ENCODE assay signal across 1 cellular context in genomic region chr19:20923077-20923871, GRCh38.
TF ChIP-seq lines count a peak whose summit lies in the region.

TSS of gene ZNF85 (plus strand) at chr19:20923251. CDS start at chr19:20923401, 150 bp downstream.

TF ChIP-seq in GM12878, 131 proteins besides CTCF, POLR2A, EP300 and RAD21 (continued from another document and continues in another):
- TF ChIP-seq, protein P1, sequence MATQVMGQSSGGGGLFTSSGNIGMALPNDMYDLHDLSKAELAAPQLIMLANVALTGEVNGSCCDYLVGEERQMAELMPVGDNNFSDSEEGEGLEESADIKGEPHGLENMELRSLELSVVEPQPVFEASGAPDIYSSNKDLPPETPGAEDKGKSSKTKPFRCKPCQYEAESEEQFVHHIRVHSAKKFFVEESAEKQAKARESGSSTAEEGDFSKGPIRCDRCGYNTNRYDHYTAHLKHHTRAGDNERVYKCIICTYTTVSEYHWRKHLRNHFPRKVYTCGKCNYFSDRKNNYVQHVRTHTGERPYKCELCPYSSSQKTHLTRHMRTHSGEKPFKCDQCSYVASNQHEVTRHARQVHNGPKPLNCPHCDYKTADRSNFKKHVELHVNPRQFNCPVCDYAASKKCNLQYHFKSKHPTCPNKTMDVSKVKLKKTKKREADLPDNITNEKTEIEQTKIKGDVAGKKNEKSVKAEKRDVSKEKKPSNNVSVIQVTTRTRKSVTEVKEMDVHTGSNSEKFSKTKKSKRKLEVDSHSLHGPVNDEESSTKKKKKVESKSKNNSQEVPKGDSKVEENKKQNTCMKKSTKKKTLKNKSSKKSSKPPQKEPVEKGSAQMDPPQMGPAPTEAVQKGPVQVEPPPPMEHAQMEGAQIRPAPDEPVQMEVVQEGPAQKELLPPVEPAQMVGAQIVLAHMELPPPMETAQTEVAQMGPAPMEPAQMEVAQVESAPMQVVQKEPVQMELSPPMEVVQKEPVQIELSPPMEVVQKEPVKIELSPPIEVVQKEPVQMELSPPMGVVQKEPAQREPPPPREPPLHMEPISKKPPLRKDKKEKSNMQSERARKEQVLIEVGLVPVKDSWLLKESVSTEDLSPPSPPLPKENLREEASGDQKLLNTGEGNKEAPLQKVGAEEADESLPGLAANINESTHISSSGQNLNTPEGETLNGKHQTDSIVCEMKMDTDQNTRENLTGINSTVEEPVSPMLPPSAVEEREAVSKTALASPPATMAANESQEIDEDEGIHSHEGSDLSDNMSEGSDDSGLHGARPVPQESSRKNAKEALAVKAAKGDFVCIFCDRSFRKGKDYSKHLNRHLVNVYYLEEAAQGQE (IDR thresholded peaks at IDR 0.05; ENCODE audit: low read depth, low read length), result no peak
- no peak for TF ChIP-seq BHLHE40 (IDR thresholded peaks at IDR 0.05; ENCODE audit: borderline replicate concordance in 1 of 2, low read depth in 2 of 2, low read length in 1 of 2)
- peak; percentile 34; the same call in 1 of the 2 replicates for TF ChIP-seq MLLT1 (IDR thresholded peaks at IDR 0.05)
- TF ChIP-seq CBX5 (IDR thresholded peaks at IDR 0.05; ENCODE audit: low read depth), result 0 out of 2 replicates have a peak, but pooled peaks have one; percentile 21
- no peak for TF ChIP-seq ZSCAN29 (IDR thresholded peaks at IDR 0.05)
- no peak for TF ChIP-seq PAX8 (IDR thresholded peaks at IDR 0.05)
- no peak for TF ChIP-seq KAT2A (conservative IDR thresholded peaks at IDR 0.05; ENCODE audit: control insufficient read depth, low read depth, low read length)
- peak; percentile 97 for TF ChIP-seq PKNOX1 (IDR thresholded peaks at IDR 0.05)
- TF ChIP-seq NR2F1 (conservative IDR thresholded peaks at IDR 0.05), result 0 out of 2 replicates have a peak, but pooled peaks have one; percentile 36
- 0 out of 2 replicates have a peak, but pooled peaks have one; percentile 42 for TF ChIP-seq SMAD5 (IDR thresholded peaks at IDR 0.05; ENCODE audit: low read depth)
- TF ChIP-seq ZNF207 (IDR thresholded peaks at IDR 0.05; ENCODE audit: borderline replicate concordance), result no peak
- no peak for TF ChIP-seq KDM1A (IDR thresholded peaks at IDR 0.05; ENCODE audit: borderline replicate concordance)
- TF ChIP-seq ZBTB11 (CRISPR knock-in tag; IDR thresholded peaks at IDR 0.05), result no peak
- TF ChIP-seq ZNF384 (IDR thresholded peaks at IDR 0.05; ENCODE audit: borderline replicate concordance, low read depth, low read length), result no peak
- no peak for TF ChIP-seq NFXL1 (IDR thresholded peaks at IDR 0.05; ENCODE audit: borderline replicate concordance)
- TF ChIP-seq ASH2L (IDR thresholded peaks at IDR 0.05; ENCODE audit: borderline replicate concordance, low read depth), result no peak
- no peak for TF ChIP-seq CBFB (IDR thresholded peaks at IDR 0.05; ENCODE audit: low read depth)
- TF ChIP-seq RUNX3 (IDR thresholded peaks at IDR 0.05; ENCODE audit: low read length), result no peak; the same call in 1 of the 2 replicates
- TF ChIP-seq MYC (IDR thresholded peaks at IDR 0.05; ENCODE audit: insufficient read depth, insufficient read length, insufficient replicate concordance, low read length, severe bottlenecking), result no peak
- TF ChIP-seq CEBPB (IDR thresholded peaks at IDR 0.05; ENCODE audit: borderline replicate concordance in 1 of 2, low read depth in 2 of 2, low read length in 2 of 2), result no peak
- TF ChIP-seq, protein P2, sequence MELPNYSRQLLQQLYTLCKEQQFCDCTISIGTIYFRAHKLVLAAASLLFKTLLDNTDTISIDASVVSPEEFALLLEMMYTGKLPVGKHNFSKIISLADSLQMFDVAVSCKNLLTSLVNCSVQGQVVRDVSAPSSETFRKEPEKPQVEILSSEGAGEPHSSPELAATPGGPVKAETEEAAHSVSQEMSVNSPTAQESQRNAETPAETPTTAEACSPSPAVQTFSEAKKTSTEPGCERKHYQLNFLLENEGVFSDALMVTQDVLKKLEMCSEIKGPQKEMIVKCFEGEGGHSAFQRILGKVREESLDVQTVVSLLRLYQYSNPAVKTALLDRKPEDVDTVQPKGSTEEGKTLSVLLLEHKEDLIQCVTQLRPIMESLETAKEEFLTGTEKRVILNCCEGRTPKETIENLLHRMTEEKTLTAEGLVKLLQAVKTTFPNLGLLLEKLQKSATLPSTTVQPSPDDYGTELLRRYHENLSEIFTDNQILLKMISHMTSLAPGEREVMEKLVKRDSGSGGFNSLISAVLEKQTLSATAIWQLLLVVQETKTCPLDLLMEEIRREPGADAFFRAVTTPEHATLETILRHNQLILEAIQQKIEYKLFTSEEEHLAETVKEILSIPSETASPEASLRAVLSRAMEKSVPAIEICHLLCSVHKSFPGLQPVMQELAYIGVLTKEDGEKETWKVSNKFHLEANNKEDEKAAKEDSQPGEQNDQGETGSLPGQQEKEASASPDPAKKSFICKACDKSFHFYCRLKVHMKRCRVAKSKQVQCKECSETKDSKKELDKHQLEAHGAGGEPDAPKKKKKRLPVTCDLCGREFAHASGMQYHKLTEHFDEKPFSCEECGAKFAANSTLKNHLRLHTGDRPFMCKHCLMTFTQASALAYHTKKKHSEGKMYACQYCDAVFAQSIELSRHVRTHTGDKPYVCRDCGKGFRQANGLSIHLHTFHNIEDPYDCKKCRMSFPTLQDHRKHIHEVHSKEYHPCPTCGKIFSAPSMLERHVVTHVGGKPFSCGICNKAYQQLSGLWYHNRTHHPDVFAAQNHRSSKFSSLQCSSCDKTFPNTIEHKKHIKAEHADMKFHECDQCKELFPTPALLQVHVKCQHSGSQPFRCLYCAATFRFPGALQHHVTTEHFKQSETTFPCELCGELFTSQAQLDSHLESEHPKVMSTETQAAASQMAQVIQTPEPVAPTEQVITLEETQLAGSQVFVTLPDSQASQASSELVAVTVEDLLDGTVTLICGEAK (IDR thresholded peaks at IDR 0.05; ENCODE audit: borderline replicate concordance), result peak; percentile 78
- no peak for TF ChIP-seq ETV6 (conservative IDR thresholded peaks at IDR 0.05 in 1 of 2, IDR thresholded peaks at IDR 0.05 in 1 of 2; ENCODE audit: borderline replicate concordance in 1 of 2, low read depth in 1 of 2)
- TF ChIP-seq HCFC1 (IDR thresholded peaks at IDR 0.05; ENCODE audit: low read length), result no peak
- no peak for TF ChIP-seq HDAC2 (IDR thresholded peaks at IDR 0.05)
- TF ChIP-seq PAX5 (IDR thresholded peaks at IDR 0.05; ENCODE audit: borderline replicate concordance, low read depth, low read length), result no peak
- TF ChIP-seq POU2F2 (IDR thresholded peaks at IDR 0.05; ENCODE audit: borderline replicate concordance, low read depth, low read length), result peak; percentile 33; the same call in 1 of the 3 replicates
- no peak for TF ChIP-seq YBX1 (IDR thresholded peaks at IDR 0.05)
- TF ChIP-seq NKRF (conservative IDR thresholded peaks at IDR 0.05), result peak; percentile 94
- no peak for TF ChIP-seq HSF1 (IDR thresholded peaks at IDR 0.05; ENCODE audit: low read depth, low read length)
- TF ChIP-seq, protein P3, sequence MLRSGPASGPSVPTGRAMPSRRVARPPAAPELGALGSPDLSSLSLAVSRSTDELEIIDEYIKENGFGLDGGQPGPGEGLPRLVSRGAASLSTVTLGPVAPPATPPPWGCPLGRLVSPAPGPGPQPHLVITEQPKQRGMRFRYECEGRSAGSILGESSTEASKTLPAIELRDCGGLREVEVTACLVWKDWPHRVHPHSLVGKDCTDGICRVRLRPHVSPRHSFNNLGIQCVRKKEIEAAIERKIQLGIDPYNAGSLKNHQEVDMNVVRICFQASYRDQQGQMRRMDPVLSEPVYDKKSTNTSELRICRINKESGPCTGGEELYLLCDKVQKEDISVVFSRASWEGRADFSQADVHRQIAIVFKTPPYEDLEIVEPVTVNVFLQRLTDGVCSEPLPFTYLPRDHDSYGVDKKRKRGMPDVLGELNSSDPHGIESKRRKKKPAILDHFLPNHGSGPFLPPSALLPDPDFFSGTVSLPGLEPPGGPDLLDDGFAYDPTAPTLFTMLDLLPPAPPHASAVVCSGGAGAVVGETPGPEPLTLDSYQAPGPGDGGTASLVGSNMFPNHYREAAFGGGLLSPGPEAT (IDR thresholded peaks at IDR 0.05; ENCODE audit: low read depth), result 0 out of 2 replicates have a peak, but pooled peaks have one; percentile 50
- no peak for TF ChIP-seq RELA (IDR thresholded peaks at IDR 0.05; ENCODE audit: borderline replicate concordance, partially characterized antibody)
- peak; percentile 85 for TF ChIP-seq GABPA (IDR thresholded peaks at IDR 0.05; ENCODE audit: low read depth)
- TF ChIP-seq, protein P4, sequence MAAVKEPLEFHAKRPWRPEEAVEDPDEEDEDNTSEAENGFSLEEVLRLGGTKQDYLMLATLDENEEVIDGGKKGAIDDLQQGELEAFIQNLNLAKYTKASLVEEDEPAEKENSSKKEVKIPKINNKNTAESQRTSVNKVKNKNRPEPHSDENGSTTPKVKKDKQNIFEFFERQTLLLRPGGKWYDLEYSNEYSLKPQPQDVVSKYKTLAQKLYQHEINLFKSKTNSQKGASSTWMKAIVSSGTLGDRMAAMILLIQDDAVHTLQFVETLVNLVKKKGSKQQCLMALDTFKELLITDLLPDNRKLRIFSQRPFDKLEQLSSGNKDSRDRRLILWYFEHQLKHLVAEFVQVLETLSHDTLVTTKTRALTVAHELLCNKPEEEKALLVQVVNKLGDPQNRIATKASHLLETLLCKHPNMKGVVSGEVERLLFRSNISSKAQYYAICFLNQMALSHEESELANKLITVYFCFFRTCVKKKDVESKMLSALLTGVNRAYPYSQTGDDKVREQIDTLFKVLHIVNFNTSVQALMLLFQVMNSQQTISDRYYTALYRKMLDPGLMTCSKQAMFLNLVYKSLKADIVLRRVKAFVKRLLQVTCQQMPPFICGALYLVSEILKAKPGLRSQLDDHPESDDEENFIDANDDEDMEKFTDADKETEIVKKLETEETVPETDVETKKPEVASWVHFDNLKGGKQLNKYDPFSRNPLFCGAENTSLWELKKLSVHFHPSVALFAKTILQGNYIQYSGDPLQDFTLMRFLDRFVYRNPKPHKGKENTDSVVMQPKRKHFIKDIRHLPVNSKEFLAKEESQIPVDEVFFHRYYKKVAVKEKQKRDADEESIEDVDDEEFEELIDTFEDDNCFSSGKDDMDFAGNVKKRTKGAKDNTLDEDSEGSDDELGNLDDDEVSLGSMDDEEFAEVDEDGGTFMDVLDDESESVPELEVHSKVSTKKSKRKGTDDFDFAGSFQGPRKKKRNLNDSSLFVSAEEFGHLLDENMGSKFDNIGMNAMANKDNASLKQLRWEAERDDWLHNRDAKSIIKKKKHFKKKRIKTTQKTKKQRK (IDR thresholded peaks at IDR 0.05; ENCODE audit: low read depth, low read length), result peak; percentile 42; the same call in 1 of the 2 replicates
